ENCODE assay signal across 8 cellular contexts in genomic region chr10:110872145-110872983, GRCh38. TPM values are rescaled to one million over a fixed set of nuclear protein-coding genes. Genes with fewer than 3 reads are reported as not detected.
DNase-seq lines count a peak whose midpoint lies in the region; ATAC-seq and TF ChIP-seq lines count a peak whose summit lies in the region.

No MANE protein-coding gene starts in this region.

- H3K9me3 ChIP-seq in OCI-LY7 (ENCODE audit: low read length) (peaks cover 13% of the 10 kb centered on the region; the same call in 1 of the 2 replicates), esophagus (ENCODE audit: control insufficient read depth in 2 of 2, insufficient read depth in 1 of 2, low read depth in 1 of 2, low read length in 1 of 2) (no peaks in the 10 kb centered on the region), mucosa of stomach (ENCODE audit: control insufficient read depth, low read length) (no peaks in the 10 kb centered on the region)

- H3K4me3 ChIP-seq in OCI-LY7 (ENCODE audit: low read depth, low read length, poor library complexity, severe bottlenecking): peak overlapping the region; percentile 74
- H3K4me3 ChIP-seq in esophagus (ENCODE audit: low read depth in 1 of 2, low read length in 2 of 2): peak overlapping the region; percentile 81 to 86
- H3K4me3 ChIP-seq in mucosa of stomach (ENCODE audit: low read length): peak overlapping the region; percentile 44

- no peaks in the 10 kb centered on the region for H3K9me2 ChIP-seq in OCI-LY7 (ENCODE audit: insufficient read depth, low read length)

- intact Hi-C loops in OCI-LY7 (cut with micrococcal nuclease; ENCODE audit: unreplicated experiment): loop anchor here (1.0 to 5.0 kb wide), 4 partner anchors 30 to 220 kb away; no protein-coding TSS in a partner anchor

- H3K4me2 ChIP-seq in OCI-LY7 (ENCODE audit: low read length): peak overlapping the region; percentile 92

- 1% methylated on average over 49 to 70 of the region's 70 CpGs for WGBS in esophagus, 2 donors

- H3K27me3 ChIP-seq in esophagus (ENCODE audit: control insufficient read depth in 1 of 2, insufficient read depth in 2 of 2, low read length in 2 of 2) (no peaks in the 10 kb centered on the region), mucosa of stomach (ENCODE audit: control insufficient read depth, insufficient read depth, low read length) (no peaks in the 10 kb centered on the region)

- POLR2A ChIA-PET in OCI-LY7 (lab: Charles Lee): interaction anchor here (0.6 to 2.3 kb wide), 14 partner anchors 10 to 184 kb away, joined by 3 to 18 read pairs (median 3); no protein-coding TSS in a partner anchor

- CTCF ChIA-PET in OCI-LY7 (lab: Charles Lee; ENCODE audit: unreplicated experiment): no interaction called here

- no TSS peak for BruUV-seq in OCI-LY7 (replicated peaks; lab: Mats Ljungman, UMichigan)

- peak overlapping the region; percentile 24; the same call in 1 of the 2 replicates for H2AFZ ChIP-seq in OCI-LY7 (ENCODE audit: low read length)

- peak; percentile 60; the same call in 1 of the 2 replicates for TF ChIP-seq CTCF in OCI-LY7 (conservative IDR thresholded peaks at IDR 0.05; ENCODE audit: low read length)

- ATAC-seq in GM19438 (IDR thresholded peaks at IDR 0.05; ENCODE audit: low read depth, unreplicated experiment) (peak; percentile 44), HG03571 (IDR thresholded peaks at IDR 0.05; ENCODE audit: unreplicated experiment) (peak; percentile 34)

- peaks cover 53% of the 10 kb centered on the region for H3K79me2 ChIP-seq in OCI-LY7 (ENCODE audit: insufficient read depth, low read depth, low read length)

- H3K36me3 ChIP-seq in OCI-LY7 (ENCODE audit: insufficient read depth, low read length): peaks cover 19% of the 10 kb centered on the region
- H3K36me3 ChIP-seq in esophagus (ENCODE audit: control insufficient read depth in 2 of 2, insufficient read depth in 2 of 2, low read length in 1 of 2): peaks cover 2% of the 10 kb centered on the region in 2 donors
- H3K36me3 ChIP-seq in mucosa of stomach (ENCODE audit: control insufficient read depth, insufficient read depth, low read length): no peaks in the 10 kb centered on the region

- H3K4me1 ChIP-seq in OCI-LY7 (ENCODE audit: insufficient read depth, low read length, poor library complexity, severe bottlenecking) (peaks cover 60% of the 10 kb centered on the region), esophagus (ENCODE audit: control insufficient read depth in 2 of 2, insufficient read depth in 2 of 2, low read length in 1 of 2) (no peaks in the 10 kb centered on the region), mucosa of stomach (ENCODE audit: control insufficient read depth, insufficient read depth, low read length) (peaks cover 17% of the 10 kb centered on the region)

- DNase-seq in C1 segment of cervical spinal cord (lab: John Stamatoyannopoulos, UW) (peak in 12 of 14 donors; percentile 32 to 82 (median 75)), OCI-LY7 (ENCODE audit: low spot score) (peak; percentile 88), activated T-cell treated with anti-CD3 and anti-CD28 coated beads for 48 hours (ENCODE audit: low read depth) (peak; percentile 65)
- peak; percentile 54 to 72 for DNase-seq in stimulated activated CD8-positive, alpha-beta memory T cell treated with anti-CD3 and anti-CD28 coated beads, Interleukin-7, amount 100 ng/mL, for 48 hours (ENCODE audit: extremely low read depth in 1 of 2, low read depth in 1 of 2)

- peak overlapping the region; percentile 87 for H3K9ac ChIP-seq in mucosa of stomach (ENCODE audit: low read length)

- H4K20me1 ChIP-seq in OCI-LY7 (ENCODE audit: insufficient read depth, low read length): no peaks in the 10 kb centered on the region

- H3K27ac ChIP-seq in OCI-LY7 (ENCODE audit: low read depth, low read length, poor library complexity, severe bottlenecking): peak overlapping the region; percentile 92
- H3K27ac ChIP-seq in esophagus (ENCODE audit: low read depth in 2 of 2, low read length in 1 of 2): peak overlapping the region; percentile 94 to 98

RNA-seq across cellular contexts. Expression of gene PDCD4, which starts 0.6 kb away (rescaled TPM):
- 59.0 and 70.6 TPM in 2 replicates for total RNA-seq in OCI-LY7 (2014; rRNA removed; shearing (Covaris generic))
- total RNA-seq in OCI-LY7 (2022): 116 and 131 TPM in 2 replicates
- polyA plus RNA-seq in esophagus: 100 to 1,000 TPM; 116 to 203 TPM

RNA-seq across cellular contexts. Expression of gene BBIP1, which starts 46.6 kb away (rescaled TPM):
- total RNA-seq in OCI-LY7 (2014; rRNA removed; shearing (Covaris generic)): 8.9 and 34.4 TPM in 2 replicates
- total RNA-seq in OCI-LY7 (2022): 32.4 and 34.8 TPM in 2 replicates
- 10 to 100 TPM; 10.9 to 14.7 TPM for polyA plus RNA-seq in esophagus

RNA-seq across cellular contexts. Expression of gene SHOC2, which starts 47.0 kb away (rescaled TPM):
- 46.7 and 54.1 TPM in 2 replicates for total RNA-seq in OCI-LY7 (2014; rRNA removed; shearing (Covaris generic))
- total RNA-seq in OCI-LY7 (2022): 92.2 and 109 TPM in 2 replicates
- polyA plus RNA-seq in esophagus: 10 to 100 TPM; 15.3 to 16.6 TPM

Comparison
In these comparisons a context has a peak if more than half of its experiments do, and no peak if none do; other contexts are left out.
1. Peak in every context shown above with its lines: DNase-seq, ATAC-seq, H3K4me3 ChIP-seq and H3K27ac ChIP-seq.